In genomic region chr15:74365619-74366445, GRCh38 we compare ENCODE assay signal across 8 cellular contexts. TPM values are rescaled to one million over a fixed set of nuclear protein-coding genes. Genes with fewer than 3 reads are reported as not detected.
DNase-seq lines count a peak whose midpoint lies in the region; ATAC-seq, FAIRE-seq and TF ChIP-seq lines count a peak whose summit lies in the region.
"Had no signal": no experiment of that assay in that cellular context is flagged by ENCODE, and none has a peak within 500 bp of the region (broad histone marks: within the 10 kb centered on the region; RNA-seq: fewer than 3 reads in every experiment).

No MANE protein-coding gene starts in this region.

- no peaks in the 10 kb centered on the region for H3K79me2 ChIP-seq in K562 (ENCODE audit: control insufficient read depth, insufficient read depth, low read length)

- H3K36me3 ChIP-seq in HUES64 (ENCODE audit: insufficient read depth, low read length) (no peaks in the 10 kb centered on the region), K562 (ENCODE audit: control insufficient read depth, insufficient read depth, low read length) (no peaks in the 10 kb centered on the region)

- no TSS peak for BruUV-seq in K562 (replicated peaks; lab: Mats Ljungman, UMichigan)

- in situ Hi-C loops in K562 (cut with MboI): no loop called here

- POLR2A ChIA-PET in K562 (lab: Yijun Ruan, JAX): no interaction called here

- TF ChIP-seq RAD21 in K562 (CRISPR knock-in tag; conservative IDR thresholded peaks at IDR 0.05 in 1 of 2, IDR thresholded peaks at IDR 0.05 in 1 of 2): no peak

- TF ChIP-seq POLR2A in K562 (conservative IDR thresholded peaks at IDR 0.05): no peak

- no peak for FAIRE-seq in K562 (lab: Jason Lieb, UNC)

- DNase-seq in K562 (ENCODE audit: extremely low read depth in 1 of 4, low spot score in 3 of 4) (no peak), islet precursor cell (peak; percentile 89), medulla oblongata (ENCODE audit: extremely low spot score) (no peak), foreskin melanocyte (no peak), SIG-M5 (lab: John Stamatoyannopoulos, UW) (no peak)
- DNase-seq in stimulated activated effector memory CD8-positive, alpha-beta T cell treated with anti-CD3 and anti-CD28 coated beads, Interleukin-12 subunit alpha, Interleukin-12 subunit beta, amount 100 ng/mL, for 72 hours (ENCODE audit: low spot score in 2 of 2): peak in 1 of 2 donors; percentile 65

- TF ChIP-seq EP300 in K562 (IDR thresholded peaks at IDR 0.05; ENCODE audit: low read length): no peak

- no peak overlapping the region for H3K27ac Mint-ChIP-seq in stimulated activated effector memory CD8-positive, alpha-beta T cell treated with anti-CD3 and anti-CD28 coated beads, Interleukin-12 subunit alpha, Interleukin-12 subunit beta, amount 100 ng/mL, for 72 hours

- H3K27me3 ChIP-seq in HUES64 (ENCODE audit: insufficient read depth, low read length): peaks cover 29% of the 10 kb centered on the region
- H3K27me3 ChIP-seq in K562 (ENCODE audit: control insufficient read depth in 2 of 2, insufficient read depth in 2 of 2, low read length in 2 of 2): peaks cover 14% of the 10 kb centered on the region in 2 experiments; a peak in 2 of 5 replicates

- no peaks in the 10 kb centered on the region for H3K9me1 ChIP-seq in K562 (ENCODE audit: control insufficient read depth, insufficient read depth, low read length)

- H3K27ac ChIP-seq in HUES64 (ENCODE audit: low read depth, low read length) (peak overlapping the region; percentile 46; the same call in 1 of the 2 replicates), K562 (ENCODE audit: extremely low read depth, low read depth, low read length) (no peak overlapping the region)
- H3K27ac ChIP-seq: SK-N-MC had no signal

- intact Hi-C loops in K562 (cut with micrococcal nuclease): no loop called here

- no peaks in the 10 kb centered on the region for H3K4me1 Mint-ChIP-seq in stimulated activated effector memory CD8-positive, alpha-beta T cell treated with anti-CD3 and anti-CD28 coated beads, Interleukin-12 subunit alpha, Interleukin-12 subunit beta, amount 100 ng/mL, for 72 hours

- H3K4me1 ChIP-seq in HUES64 (ENCODE audit: insufficient read depth, low read length) (peaks cover 12% of the 10 kb centered on the region), K562 (replicated peaks in 1 of 2; ENCODE audit: control insufficient read depth in 2 of 2, insufficient read depth in 2 of 2, low read length in 2 of 2) (peaks cover 14% of the 10 kb centered on the region in 2 experiments)

- CTCF ChIA-PET in K562 (lab: Yijun Ruan, JAX; ENCODE audit: low intra/inter-chr PET ratio): no interaction called here

- ATAC-seq in K562: no peak; the same call in 2 of the 3 replicates
- ATAC-seq in stimulated activated effector memory CD8-positive, alpha-beta T cell treated with anti-CD3 and anti-CD28 coated beads, Interleukin-12 subunit alpha, Interleukin-12 subunit beta, amount 100 ng/mL, for 72 hours: peak; percentile 65

- no peak overlapping the region for H2AFZ ChIP-seq in K562 (ENCODE audit: low read depth, low read length)

- H3K9ac ChIP-seq in HUES64 (ENCODE audit: low read depth, low read length) (peak overlapping the region; percentile 72), K562 (ENCODE audit: insufficient read depth in 1 of 2, low read depth in 2 of 2, low read length in 2 of 2) (no peak overlapping the region)

- H3K4me2 ChIP-seq in K562 (ENCODE audit: insufficient read depth, low read length): no peak overlapping the region

- H4K20me1 ChIP-seq in K562 (replicated peaks; ENCODE audit: control insufficient read depth, insufficient read depth, low read length): no peaks in the 10 kb centered on the region

- no peak for TF ChIP-seq CTCF in K562 (IDR thresholded peaks at IDR 0.05 in 2 of 3, conservative IDR thresholded peaks at IDR 0.05 in 1 of 3; ENCODE audit: insufficient read depth in 2 of 3, low read depth in 1 of 3, low read length in 3 of 3)

- 5% methylated on average over 73 of the region's 75 CpGs for WGBS in HUES64
- WGBS in K562 (ENCODE audit: insufficient coverage, low coverage, missing lambda C conversion rate): 55% methylated on average over 62 of the region's 75 CpGs

- H3K9me3 ChIP-seq in HUES64 (ENCODE audit: insufficient read depth, low read depth, low read length) (no peaks in the 10 kb centered on the region), K562 (replicated peaks; ENCODE audit: control insufficient read depth, insufficient read depth, low read depth, low read length) (no peaks in the 10 kb centered on the region)

- H3K36me3 Mint-ChIP-seq in stimulated activated effector memory CD8-positive, alpha-beta T cell treated with anti-CD3 and anti-CD28 coated beads, Interleukin-12 subunit alpha, Interleukin-12 subunit beta, amount 100 ng/mL, for 72 hours: no peaks in the 10 kb centered on the region

- H3K9me3 Mint-ChIP-seq in stimulated activated effector memory CD8-positive, alpha-beta T cell treated with anti-CD3 and anti-CD28 coated beads, Interleukin-12 subunit alpha, Interleukin-12 subunit beta, amount 100 ng/mL, for 72 hours: no peaks in the 10 kb centered on the region

- peak overlapping the region; percentile 61 for H3K4me3 Mint-ChIP-seq in stimulated activated effector memory CD8-positive, alpha-beta T cell treated with anti-CD3 and anti-CD28 coated beads, Interleukin-12 subunit alpha, Interleukin-12 subunit beta, amount 100 ng/mL, for 72 hours

- H3K4me3 ChIP-seq in HUES64 (ENCODE audit: low read length): peak overlapping the region; percentile 67
- H3K4me3 ChIP-seq in K562: no peak overlapping the region
- H3K4me3 ChIP-seq: SK-N-MC had no signal

TF ChIP-seq in K562, 482 proteins besides CTCF, POLR2A, EP300 and RAD21:
- TF ChIP-seq CCAR2 (IDR thresholded peaks at IDR 0.05; ENCODE audit: low read depth, low read length): no peak
- TF ChIP-seq ZNF77 (CRISPR knock-in tag; IDR thresholded peaks at IDR 0.05): no peak
- TF ChIP-seq KAT2B (IDR thresholded peaks at IDR 0.05; ENCODE audit: low read depth, low read length): no peak
- peak; percentile 60 for TF ChIP-seq SRSF7 (optimal IDR thresholded peaks at IDR 0.05; ENCODE audit: low read depth, low read length)
- TF ChIP-seq ZBTB33 (CRISPR knock-in tag; IDR thresholded peaks at IDR 0.05): peak; percentile 89
- no peak for TF ChIP-seq ZNF146 (CRISPR knock-in tag; IDR thresholded peaks at IDR 0.05; ENCODE audit: unreplicated experiment)
- no peak for TF ChIP-seq PHB (CRISPR knock-in tag; IDR thresholded peaks at IDR 0.05)
TF ChIP-seq in K562: peak in this region for 2.

RNA-seq across cellular contexts. Expression of gene CYP11A1, which starts 1.6 kb away (rescaled TPM):
- 1.7 TPM for polyA plus RNA-seq in HUES64 (2013, experiment 1 of 2)
- 2.2 TPM for polyA plus RNA-seq in HUES64 (2013, experiment 2 of 2)
- 0.21 TPM in 1 of 2 replicates, not detected in the other for total RNA-seq in K562 (2011; cell fraction: chromatin; rRNA removed; ENCODE audit: low replicate concordance)
- total RNA-seq in K562 (2011; cell fraction: nucleolus; rRNA removed): not detected in 2 replicates
- not detected in 2 replicates for total RNA-seq in K562 (2011; cell fraction: nucleoplasm; rRNA removed)
- total RNA-seq in K562 (2014; rRNA removed) (0.12 TPM in 1 of 2 replicates, not detected in the other), K562 (2014; rRNA removed; fragmentation: Illumina TruSeq; extraction: Trizol) (not detected in 2 replicates), K562 (2015; rRNA removed; fragmentation: Illumina TruSeq; extraction: Trizol) (not detected in 2 replicates), K562 (2021) (0.16 and 0.25 TPM in 2 replicates)
- polyA plus RNA-seq in K562 (2011; rRNA removed) (0.23 and 0.24 TPM in 2 replicates), K562 (2014; fragmentation: Illumina TruSeq; extraction: Trizol) (0.06 TPM in 1 of 2 replicates, not detected in the other), K562 (2014; fragmentation: Nextera tagmentation; extraction: Ambion mirVana) (under 1 TPM; 0.06 to 0.10 TPM), K562 (2014; rRNA removed) (not detected in 2 replicates)
- 0.07 and 0.37 TPM in 2 replicates for polyA plus RNA-seq in K562 (2011; cell fraction: cytosol; rRNA removed)
- 0.08 and 0.61 TPM in 2 replicates for polyA plus RNA-seq in K562 (2011; cell fraction: nucleus; rRNA removed)
- 0.22 and 1.5 TPM in 2 replicates for polyA plus RNA-seq in K562 (2012)
- 0.35 TPM in 1 of 2 replicates, not detected in the other for polyA minus RNA-seq in K562 (2011; rRNA and poly(A)+ RNA removed)
- polyA minus RNA-seq in K562 (2011; cell fraction: cytosol; rRNA and poly(A)+ RNA removed): 0.38 TPM in 1 of 2 replicates, not detected in the other
- not detected in 2 replicates for polyA minus RNA-seq in K562 (2011; cell fraction: nucleus; rRNA and poly(A)+ RNA removed)
